ENCODE assay signal across 1 cellular context in genomic region chr14:103920981-103921854, GRCh38.
TF ChIP-seq lines count a peak whose summit lies in the region.

No MANE protein-coding gene starts in this region.

TF ChIP-seq in HepG2, 621 proteins besides CTCF, POLR2A, EP300 and RAD21 (continued from another document and continues in another):
- TF ChIP-seq ZNF142 (CRISPR knock-in tag; IDR thresholded peaks at IDR 0.05): peak; percentile 85
- TF ChIP-seq FOXP4 (CRISPR knock-in tag; IDR thresholded peaks at IDR 0.05): peak; percentile 69
- TF ChIP-seq ZNF121 (CRISPR knock-in tag; IDR thresholded peaks at IDR 0.05): peak; percentile 55; the same call in 1 of the 2 replicates
- peak; percentile 83 for TF ChIP-seq GATAD2A (CRISPR knock-in tag; IDR thresholded peaks at IDR 0.05)
- no peak for TF ChIP-seq SCMH1 (CRISPR knock-in tag; IDR thresholded peaks at IDR 0.05; ENCODE audit: borderline replicate concordance)
- TF ChIP-seq ZNF207 (IDR thresholded peaks at IDR 0.05; ENCODE audit: borderline replicate concordance): no peak
- TF ChIP-seq SNRNP70 (IDR thresholded peaks at IDR 0.05; ENCODE audit: low read depth, low read length): no peak
- TF ChIP-seq DZIP1 (CRISPR knock-in tag; IDR thresholded peaks at IDR 0.05): peak; percentile 81; the same call in 1 of the 2 replicates
- TF ChIP-seq ZNF274 (CRISPR knock-in tag; IDR thresholded peaks at IDR 0.05): peak; percentile 50
- peak; percentile 52 for TF ChIP-seq CREB1 (IDR thresholded peaks at IDR 0.05)
- TF ChIP-seq CREB1 (CRISPR knock-in tag; IDR thresholded peaks at IDR 0.05): peak; percentile 63; the same call in 1 of the 2 replicates
- TF ChIP-seq KLF13 (CRISPR knock-in tag; IDR thresholded peaks at IDR 0.05): 0 out of 2 replicates have a peak, but pooled peaks have one; percentile 18
- peak; percentile 32; the same call in 1 of the 2 replicates for TF ChIP-seq ZNF543 (CRISPR knock-in tag; IDR thresholded peaks at IDR 0.05)
- TF ChIP-seq ZNF430 (CRISPR knock-in tag; IDR thresholded peaks at IDR 0.05): peak; percentile 57
- no peak; the same call in 1 of the 2 replicates for TF ChIP-seq EED (CRISPR knock-in tag; IDR thresholded peaks at IDR 0.05)
- peak; percentile 87; the same call in 1 of the 2 replicates for TF ChIP-seq HOXA5 (CRISPR knock-in tag; IDR thresholded peaks at IDR 0.05)
- peak; percentile 94; the same call in 1 of the 2 replicates for TF ChIP-seq ZNF558 (CRISPR knock-in tag; IDR thresholded peaks at IDR 0.05; ENCODE audit: borderline replicate concordance)
- 0 out of 2 replicates have a peak, but pooled peaks have one; percentile 43 for TF ChIP-seq ZNF513 (CRISPR knock-in tag; conservative IDR thresholded peaks at IDR 0.05)
- TF ChIP-seq THAP7 (CRISPR knock-in tag; IDR thresholded peaks at IDR 0.05): 0 out of 2 replicates have a peak, but pooled peaks have one; percentile 20
- 0 out of 2 replicates have a peak, but pooled peaks have one; percentile 33 for TF ChIP-seq PAWR (CRISPR knock-in tag; IDR thresholded peaks at IDR 0.05; ENCODE audit: borderline replicate concordance)
- TF ChIP-seq MYC (CRISPR knock-in tag; IDR thresholded peaks at IDR 0.05; ENCODE audit: borderline replicate concordance): peak; percentile 87
- peak; percentile 63; the same call in 1 of the 2 replicates for TF ChIP-seq ZNF503 (CRISPR knock-in tag; IDR thresholded peaks at IDR 0.05)
- 0 out of 2 replicates have a peak, but pooled peaks have one; percentile 65 for TF ChIP-seq ZSCAN20 (CRISPR knock-in tag; IDR thresholded peaks at IDR 0.05; ENCODE audit: borderline replicate concordance)
- 0 out of 2 replicates have a peak, but pooled peaks have one; percentile 22 for TF ChIP-seq ZNF205 (CRISPR knock-in tag; IDR thresholded peaks at IDR 0.05)
- TF ChIP-seq BRCA1 (CRISPR knock-in tag; IDR thresholded peaks at IDR 0.05): peak; percentile 74
- TF ChIP-seq ATF3 (CRISPR knock-in tag; IDR thresholded peaks at IDR 0.05): peak; percentile 25; the same call in 1 of the 2 replicates
- peak; percentile 31; the same call in 1 of the 2 replicates for TF ChIP-seq THRA (CRISPR knock-in tag; IDR thresholded peaks at IDR 0.05; ENCODE audit: borderline replicate concordance)
- TF ChIP-seq HES4 (CRISPR knock-in tag; IDR thresholded peaks at IDR 0.05; ENCODE audit: borderline replicate concordance): peak; percentile 51; the same call in 1 of the 2 replicates
- peak; percentile 33; the same call in 1 of the 2 replicates for TF ChIP-seq ZZZ3 (CRISPR knock-in tag; IDR thresholded peaks at IDR 0.05; ENCODE audit: borderline replicate concordance)
- TF ChIP-seq FOXJ3 (CRISPR knock-in tag; IDR thresholded peaks at IDR 0.05; ENCODE audit: borderline replicate concordance): peak; percentile 56; the same call in 1 of the 2 replicates
- peak; percentile 29 for TF ChIP-seq TEAD3 (CRISPR knock-in tag; optimal IDR thresholded peaks at IDR 0.05; ENCODE audit: borderline replicate concordance)
- TF ChIP-seq CHD2 (IDR thresholded peaks at IDR 0.05; ENCODE audit: low read depth, low read length): no peak
- TF ChIP-seq ASH2L (IDR thresholded peaks at IDR 0.05; ENCODE audit: insufficient read length, low read depth, low read length): peak; percentile 73
- no peak for TF ChIP-seq NFRKB (IDR thresholded peaks at IDR 0.05)
- peak; percentile 77 for TF ChIP-seq TBL1XR1 (IDR thresholded peaks at IDR 0.05; ENCODE audit: borderline replicate concordance, low read length, partially characterized antibody)
- peak; percentile 93 for TF ChIP-seq ZNF687 (CRISPR knock-in tag; IDR thresholded peaks at IDR 0.05)
- TF ChIP-seq BRD4 (CRISPR knock-in tag; IDR thresholded peaks at IDR 0.05): peak; percentile 71; the same call in 1 of the 2 replicates
